ENCODE assay signal across 1 cellular context in genomic region chr10:4790045-4790444, GRCh38.
TF ChIP-seq lines count a peak whose summit lies in the region.

No MANE protein-coding gene starts in this region.

TF ChIP-seq in HCT116, 20 proteins besides CTCF, POLR2A, EP300 and RAD21 (continued from another document):
- no peak for TF ChIP-seq YY1 (IDR thresholded peaks at IDR 0.05; ENCODE audit: extremely low read depth, insufficient replicate concordance, low read depth, low read length)
- TF ChIP-seq EZH2 (IDR thresholded peaks at IDR 0.05), result no peak
